ENCODE assay signal across 9 cellular contexts in the genomic region with DNA sequence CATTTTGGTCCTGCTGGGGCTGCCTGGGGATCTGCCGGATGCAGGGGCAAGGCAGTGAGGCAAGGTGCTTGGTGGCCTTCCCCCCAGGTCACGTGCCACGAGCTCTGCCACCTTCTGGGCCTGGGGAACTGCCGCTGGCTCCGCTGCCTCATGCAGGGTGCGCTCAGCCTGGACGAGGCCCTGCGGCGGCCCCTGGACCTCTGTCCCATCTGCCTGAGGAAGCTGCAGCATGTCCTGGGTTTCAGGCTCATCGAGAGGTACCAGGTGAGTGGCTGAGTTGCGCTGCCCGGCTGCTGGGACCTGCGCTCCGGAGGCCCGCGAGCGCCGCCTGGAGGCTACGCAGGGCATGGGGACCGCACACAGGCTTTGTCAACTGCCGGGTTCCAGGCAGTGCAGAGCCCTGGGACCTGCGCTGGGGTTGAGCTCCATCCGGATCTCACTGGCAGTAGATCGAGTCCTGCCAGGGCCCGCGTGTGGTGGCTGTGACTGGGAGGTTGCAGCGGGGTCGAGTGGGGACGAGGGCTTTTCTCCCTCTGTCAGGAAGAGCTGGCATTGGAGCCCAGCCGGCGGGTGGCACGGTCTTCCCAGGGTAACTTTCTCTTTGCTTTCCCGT. TPM values are rescaled to one million over a fixed set of nuclear protein-coding genes. Genes with fewer than 3 reads are reported as not detected.
DNase-seq lines count a peak whose midpoint lies in the region; ATAC-seq, FAIRE-seq and TF ChIP-seq lines count a peak whose summit lies in the region.
"Had no signal": no experiment of that assay in that cellular context is flagged by ENCODE, and none has a peak within 500 bp of the region (broad histone marks: within the 10 kb centered on the region; RNA-seq: fewer than 3 reads in every experiment).

No MANE protein-coding gene starts in this region.

- WGBS in GM12878 (ENCODE audit: insufficient coverage, insufficient replicate concordance, low lambda C conversion rate, missing lambda C conversion rate) = under 1% methylated on average over 33 of the region's 33 CpGs

- H3K79me2 ChIP-seq in GM12878 (ENCODE audit: control insufficient read depth, insufficient read depth, low read length) = no peaks in the 10 kb centered on the region

- DNase-seq in ELF-1 (ENCODE audit: low read depth, low spot score) = peak; percentile 93
- DNase-seq in T-helper 9 cell = peak; percentile 70
- DNase-seq in GM12878 (ENCODE audit: low read depth, low spot score) = peak; percentile 61
- peak; percentile 93 for DNase-seq in islet precursor cell
- peak; percentile 67 to 75 for DNase-seq in stimulated activated CD4-positive, alpha-beta T cell treated with anti-CD3 and anti-CD28 coated beads, Interleukin-15, amount 100 ng/mL, for 48 hours (ENCODE audit: low read depth in 2 of 2)
- DNase-seq in OCI-M2 (lab: John Stamatoyannopoulos, UW; ENCODE audit: unreplicated experiment) = no peak

- SMC1A ChIA-PET in GM12878 (lab: Charles Lee; ENCODE audit: uncharacterized antibody, unreplicated experiment) = interaction anchor here (0.6 to 11.6 kb wide), 43 partner anchors 8 to 509 kb away, joined by 3 to 113 read pairs (median 5); a partner anchor contains a TSS

- in situ Hi-C loops in GM12878 (cut with MboI) = loop anchor here (5.0 kb wide), 1 partner anchor 42 kb away; no protein-coding TSS in a partner anchor

- FAIRE-seq in GM12878 (lab: Jason Lieb, UNC) = peak; percentile 87
- FAIRE-seq: endometrium had no signal

- H3K36me3 ChIP-seq in GM12878 (ENCODE audit: control insufficient read depth in 2 of 2, insufficient read depth in 2 of 2, low read length in 1 of 2) = no peaks in the 10 kb centered on the region; a peak in 1 of 4 replicates

- peak overlapping the region; percentile 96 for H2AFZ ChIP-seq in GM12878 (ENCODE audit: control insufficient read depth, low read depth, low read length)

- no peaks in the 10 kb centered on the region for H3K27me3 ChIP-seq in GM12878 (replicated peaks in 1 of 2; ENCODE audit: control insufficient read depth in 2 of 2, insufficient read depth in 2 of 2, low read length in 1 of 2)

- no peaks in the 10 kb centered on the region for H4K20me1 ChIP-seq in GM12878 (ENCODE audit: control insufficient read depth, insufficient read depth)

- TF ChIP-seq CTCF in GM12878 (IDR thresholded peaks at IDR 0.05 in 2 of 3, conservative IDR thresholded peaks at IDR 0.05 in 1 of 3; ENCODE audit: control insufficient read depth in 2 of 3, extremely low read depth in 1 of 3, insufficient read depth in 1 of 3, low read depth in 3 of 3, low read length in 3 of 3) = peak; percentile 95 to 100 (median 100); a peak in 5 of 6 replicates

- peaks cover 28% of the 10 kb centered on the region for H3K4me1 ChIP-seq in GM12878 (ENCODE audit: control insufficient read depth, insufficient read depth, low read length)

- ATAC-seq in GM21526 (IDR thresholded peaks at IDR 0.05; ENCODE audit: low FRiP score, unreplicated experiment) = peak; percentile 79
- peak; percentile 86 for ATAC-seq in GM12878

- intact Hi-C loops in GM12878 (cut with micrococcal nuclease; ENCODE audit: unreplicated experiment) = loop anchor here (1.0 to 5.0 kb wide), 5 partner anchors 38 to 143 kb away; a partner anchor contains a TSS

- peak overlapping the region; percentile 56 for H3K4me3 ChIP-seq in GM12878

- TSS peak; percentile 88 for BruUV-seq in GM12878 (replicated peaks; lab: Mats Ljungman, UMichigan)

- POLR2A ChIA-PET in GM12878 (lab: Charles Lee) = interaction anchor here (0.5 to 3.8 kb wide), 19 partner anchors 10 to 150 kb away, joined by 3 to 36 read pairs (median 5); a partner anchor contains a TSS

- H3K9me3 ChIP-seq in GM12878 (replicated peaks; ENCODE audit: control insufficient read depth, insufficient read depth, low read length) = no peaks in the 10 kb centered on the region

- CTCF ChIA-PET in GM12878 (lab: Yijun Ruan, JAX) = interaction anchor here (0.6 to 8.3 kb wide), 60 partner anchors 8 to 491 kb away, joined by 3 to 154 read pairs (median 5); a partner anchor contains a TSS

- H3K9ac ChIP-seq in GM12878 (ENCODE audit: control insufficient read depth, insufficient read depth, low read length) = peak overlapping the region; percentile 70

- H3K4me2 ChIP-seq in GM12878 (ENCODE audit: control insufficient read depth, insufficient read depth) = peak overlapping the region; percentile 98

- TF ChIP-seq RAD21 in Ishikawa (IDR thresholded peaks at IDR 0.05; ENCODE audit: low read depth) = peak; percentile 86
- TF ChIP-seq RAD21 in GM12878 (IDR thresholded peaks at IDR 0.05; ENCODE audit: insufficient read depth, low read depth, low read length) = peak; percentile 93

- RAD21 ChIA-PET in GM12878 (lab: Charles Lee; ENCODE audit: unreplicated experiment) = interaction anchor here (0.6 to 4.8 kb wide), 51 partner anchors 9 to 359 kb away, joined by 3 to 89 read pairs (median 5); a partner anchor contains a TSS

- H3K27ac ChIP-seq in GM12878 (ENCODE audit: control insufficient read depth, insufficient read depth) = peak overlapping the region; percentile 89

- TF ChIP-seq EP300 in Ishikawa (IDR thresholded peaks at IDR 0.05; ENCODE audit: borderline replicate concordance) (no peak), GM12878 (IDR thresholded peaks at IDR 0.05; ENCODE audit: borderline replicate concordance in 1 of 2, control insufficient read depth in 1 of 2, low read depth in 2 of 2, low read length in 2 of 2) (no peak)

- TF ChIP-seq POLR2A in GM12878 (IDR thresholded peaks at IDR 0.05; ENCODE audit: low read depth, low read length) = peak; percentile 68

TF ChIP-seq in Ishikawa, 13 proteins besides CTCF, POLR2A, EP300 and RAD21:
- TF ChIP-seq TAF1 (IDR thresholded peaks at IDR 0.05; ENCODE audit: low read depth) (no peak), ZBTB7A (IDR thresholded peaks at IDR 0.05; ENCODE audit: low read depth) (no peak), TCF12 (IDR thresholded peaks at IDR 0.05; ENCODE audit: low read depth) (0 out of 2 replicates have a peak, but pooled peaks have one; percentile 10)
- TF ChIP-seq, protein P1, sequence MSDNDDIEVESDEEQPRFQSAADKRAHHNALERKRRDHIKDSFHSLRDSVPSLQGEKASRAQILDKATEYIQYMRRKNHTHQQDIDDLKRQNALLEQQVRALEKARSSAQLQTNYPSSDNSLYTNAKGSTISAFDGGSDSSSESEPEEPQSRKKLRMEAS (IDR thresholded peaks at IDR 0.05) = peak; percentile 24; the same call in 1 of the 2 replicates

TF ChIP-seq in GM12878, 131 proteins besides CTCF, POLR2A, EP300 and RAD21 (continues in another document):
- peak; percentile 39; the same call in 1 of the 2 replicates for TF ChIP-seq TAF1 (IDR thresholded peaks at IDR 0.05; ENCODE audit: borderline replicate concordance, low read depth, low read length)
- TF ChIP-seq LARP7 (IDR thresholded peaks at IDR 0.05) = peak; percentile 42; the same call in 1 of the 2 replicates
- 0 out of 2 replicates have a peak, but pooled peaks have one; percentile 24 for TF ChIP-seq NR2F1 (conservative IDR thresholded peaks at IDR 0.05)
- TF ChIP-seq ZSCAN29 (IDR thresholded peaks at IDR 0.05) = 0 out of 2 replicates have a peak, but pooled peaks have one; percentile 15
- TF ChIP-seq, protein P2, sequence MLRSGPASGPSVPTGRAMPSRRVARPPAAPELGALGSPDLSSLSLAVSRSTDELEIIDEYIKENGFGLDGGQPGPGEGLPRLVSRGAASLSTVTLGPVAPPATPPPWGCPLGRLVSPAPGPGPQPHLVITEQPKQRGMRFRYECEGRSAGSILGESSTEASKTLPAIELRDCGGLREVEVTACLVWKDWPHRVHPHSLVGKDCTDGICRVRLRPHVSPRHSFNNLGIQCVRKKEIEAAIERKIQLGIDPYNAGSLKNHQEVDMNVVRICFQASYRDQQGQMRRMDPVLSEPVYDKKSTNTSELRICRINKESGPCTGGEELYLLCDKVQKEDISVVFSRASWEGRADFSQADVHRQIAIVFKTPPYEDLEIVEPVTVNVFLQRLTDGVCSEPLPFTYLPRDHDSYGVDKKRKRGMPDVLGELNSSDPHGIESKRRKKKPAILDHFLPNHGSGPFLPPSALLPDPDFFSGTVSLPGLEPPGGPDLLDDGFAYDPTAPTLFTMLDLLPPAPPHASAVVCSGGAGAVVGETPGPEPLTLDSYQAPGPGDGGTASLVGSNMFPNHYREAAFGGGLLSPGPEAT (IDR thresholded peaks at IDR 0.05; ENCODE audit: low read depth) = no peak

RNA-seq across cellular contexts. Expression of a gene that starts 21.7 kb away (rescaled TPM):
- total RNA-seq in GM12878 (2013; cell fraction: nucleolus; rRNA removed) = 5.4 and 6.5 TPM in 2 replicates
- total RNA-seq in GM12878 (2014; rRNA removed) (0.62 and 1.1 TPM in 2 replicates), GM12878 (2014; rRNA removed; fragmentation: Illumina TruSeq; extraction: Trizol) (0.60 and 0.67 TPM in 2 replicates), GM12878 (2021) (1.2 and 1.4 TPM in 2 replicates)
- polyA plus RNA-seq in GM12878 (2011; ENCODE audit: low read depth) = 0.16 TPM
- polyA plus RNA-seq in GM12878 (2011; rRNA removed) (0.95 TPM in 2 replicates), GM12878 (2014; fragmentation: Illumina TruSeq; extraction: Trizol) (0.33 and 0.59 TPM in 2 replicates), GM12878 (2014; fragmentation: Nextera tagmentation; extraction: Ambion mirVana) (under 1 TPM; 0.02 to 0.11 TPM), GM12878 (2014; rRNA removed) (0.72 and 0.77 TPM in 2 replicates), GM12878 (2016; fragmentation: Nextera tagmentation; extraction: Ambion mirVana) (1 to 10 TPM; 1.5 to 2.0 TPM)
- 1.1 and 1.5 TPM in 2 replicates for polyA plus RNA-seq in GM12878 (2011; cell fraction: cytosol; rRNA removed)
- polyA plus RNA-seq in GM12878 (2011; cell fraction: nucleus; rRNA removed) = 3.1 and 4.2 TPM in 2 replicates
- polyA plus RNA-seq in GM12878 (2012) = 0.30 and 0.52 TPM in 2 replicates
- polyA minus RNA-seq in GM12878 (2011; rRNA and poly(A)+ RNA removed) = 2.6 and 4.7 TPM in 2 replicates
- 0.67 and 1.5 TPM in 2 replicates for polyA minus RNA-seq in GM12878 (2011; cell fraction: cytosol; rRNA and poly(A)+ RNA removed)
- 2.2 and 5.6 TPM in 2 replicates for polyA minus RNA-seq in GM12878 (2011; cell fraction: nucleus; rRNA and poly(A)+ RNA removed)
